In genomic region chr10:11528286-11528685, GRCh38 we compare ENCODE assay signal across 12 cellular contexts.
A peak's percentile ranks its signal among the peaks of the same experiment; 100 is the strongest.
DNase-seq lines count a peak whose midpoint lies in the region; ATAC-seq and TF ChIP-seq lines count a peak whose summit lies in the region.
"Had no signal": no experiment of that assay in that cellular context is flagged by ENCODE, and none has a peak within 500 bp of the region (broad histone marks: within the 10 kb centered on the region; RNA-seq: fewer than 3 reads in every experiment).

No MANE protein-coding gene starts in this region.

- H3K9me2 ChIP-seq in Karpas-422 (replicated peaks; ENCODE audit: insufficient read depth, low read length), result no peaks in the 10 kb centered on the region

- no peak for DNase-seq in DND-41
- no peak for DNase-seq in Karpas-422
- no peak for DNase-seq in coronary artery (ENCODE audit: low spot score)
- DNase-seq in smooth muscle cell (lab: John Stamatoyannopoulos, UW; ENCODE audit: unreplicated experiment), result no peak
- DNase-seq in GM19240 (ENCODE audit: insufficient read length, low spot score), result no peak
- DNase-seq in RPMI8226, result no peak
- no peak for DNase-seq in NCI-H1694 (lab: John Stamatoyannopoulos, UW)
- DNase-seq: effector CD4-positive, alpha-beta T cell; gastrocnemius medialis; islet precursor cell; NCI-H1694 treated with DMSO at 0.1 percent for 48 hours had no signal

- H3K9me3 ChIP-seq in DND-41 (ENCODE audit: insufficient read depth, low read length, severe bottlenecking) (no peaks in the 10 kb centered on the region), Karpas-422 (ENCODE audit: low read length) (no peaks in the 10 kb centered on the region), smooth muscle cell (replicated peaks; ENCODE audit: low read depth) (no peaks in the 10 kb centered on the region)
- H3K9me3 ChIP-seq: gastrocnemius medialis had no signal

- H3K4me2 ChIP-seq in DND-41 (ENCODE audit: insufficient read depth, low read length), result peak overlapping the region; percentile 65
- peak overlapping the region; percentile 49 for H3K4me2 ChIP-seq in Karpas-422 (ENCODE audit: low read depth, low read length, poor library complexity, severe bottlenecking)
- H3K4me2 ChIP-seq in smooth muscle cell, result peak overlapping the region; percentile 51

- no peaks in the 10 kb centered on the region for H3F3A ChIP-seq in smooth muscle cell (ENCODE audit: low read depth)

- H3K27ac ChIP-seq in DND-41 (ENCODE audit: low read length), result peak overlapping the region; percentile 77
- peak overlapping the region; percentile 64 for H3K27ac ChIP-seq in Karpas-422 (ENCODE audit: low read length)
- no peak overlapping the region for H3K27ac ChIP-seq in coronary artery
- no peak overlapping the region for H3K27ac ChIP-seq in smooth muscle cell (ENCODE audit: low read depth)
- H3K27ac ChIP-seq: gastrocnemius medialis had no signal

- peaks cover 9% of the 10 kb centered on the region for H3K79me2 ChIP-seq in DND-41 (ENCODE audit: insufficient read depth, low read length)
- peaks cover 97% of the 10 kb centered on the region for H3K79me2 ChIP-seq in Karpas-422 (ENCODE audit: low read length)
- H3K79me2 ChIP-seq in smooth muscle cell (ENCODE audit: low read depth), result peaks cover 47% of the 10 kb centered on the region

- no peaks in the 10 kb centered on the region for H4K20me1 ChIP-seq in DND-41 (ENCODE audit: insufficient read depth, low read length)
- no peaks in the 10 kb centered on the region for H4K20me1 ChIP-seq in Karpas-422 (ENCODE audit: insufficient read depth, low read depth, low read length)
- peaks cover 35% of the 10 kb centered on the region for H4K20me1 ChIP-seq in smooth muscle cell (ENCODE audit: low read depth)

- H3K27me3 ChIP-seq in DND-41 (ENCODE audit: insufficient read depth, low read length, poor library complexity) (no peaks in the 10 kb centered on the region), Karpas-422 (ENCODE audit: low read length) (no peaks in the 10 kb centered on the region), smooth muscle cell (ENCODE audit: low read depth) (no peaks in the 10 kb centered on the region)
- H3K27me3 ChIP-seq: gastrocnemius medialis had no signal

- H3K4me1 ChIP-seq in DND-41 (ENCODE audit: insufficient read depth, low read length) (peaks cover 23% of the 10 kb centered on the region), Karpas-422 (ENCODE audit: low read length) (peaks cover 86% of the 10 kb centered on the region), smooth muscle cell (ENCODE audit: low read depth) (peaks cover 26% of the 10 kb centered on the region)
- H3K4me1 ChIP-seq: gastrocnemius medialis had no signal

- H2AFZ ChIP-seq in DND-41 (ENCODE audit: low read depth, low read length), result peak overlapping the region; percentile 65; the same call in 1 of the 2 replicates
- H2AFZ ChIP-seq in Karpas-422 (ENCODE audit: low read length), result no peak overlapping the region
- no peak overlapping the region for H2AFZ ChIP-seq in smooth muscle cell (ENCODE audit: low read depth)

- peak overlapping the region in 1 of 2 experiments; percentile 52; a peak in 1 of 4 replicates for H3K4me3 ChIP-seq in DND-41 (ENCODE audit: low read depth in 1 of 2, low read length in 2 of 2)
- H3K4me3 ChIP-seq in Karpas-422 (ENCODE audit: low read length), result no peak overlapping the region
- peak overlapping the region; percentile 48 for H3K4me3 ChIP-seq in coronary artery
- no peak overlapping the region for H3K4me3 ChIP-seq in smooth muscle cell
- H3K4me3 ChIP-seq: gastrocnemius medialis, K562 had no signal

- H3K9ac ChIP-seq in DND-41 (ENCODE audit: low read depth, low read length) (peak overlapping the region; percentile 47), Karpas-422 (ENCODE audit: low read length) (no peak overlapping the region), smooth muscle cell (ENCODE audit: low read depth) (no peak overlapping the region)

- TF ChIP-seq CTCF in DND-41 (IDR thresholded peaks at IDR 0.05; ENCODE audit: borderline replicate concordance, extremely low read depth, low read length, poor library complexity, severe bottlenecking) (no peak), coronary artery (IDR thresholded peaks at IDR 0.05) (no peak), smooth muscle cell (IDR thresholded peaks at IDR 0.05; ENCODE audit: borderline replicate concordance, insufficient read depth, poor library complexity, severe bottlenecking) (no peak)

- WGBS in smooth muscle cell (ENCODE audit: low lambda C conversion rate), result 73% methylated on average over 3 of the region's 3 CpGs

- peak; percentile 73 for ATAC-seq in DND-41 (ENCODE audit: insufficient read depth, low read depth)
- ATAC-seq: gastrocnemius medialis, K562 had no signal

- H3K36me3 ChIP-seq in DND-41 (ENCODE audit: insufficient read depth, low read length) (0 out of 2 replicates have a peak, but pooled peaks cover 9% of the 10 kb centered on the region), Karpas-422 (ENCODE audit: insufficient read depth, low read length) (peaks cover 37% of the 10 kb centered on the region), smooth muscle cell (ENCODE audit: low read depth) (no peaks in the 10 kb centered on the region)
- H3K36me3 ChIP-seq: gastrocnemius medialis had no signal

Comparison
In these comparisons a context has a peak if more than half of its experiments do, and no peak if none do; other contexts are left out.
1. H3K27ac ChIP-seq: peak in DND-41 (single experiment) and Karpas-422 (single experiment); none in coronary artery (0 of 2) and smooth muscle cell (single experiment).
2. Peak in every context shown above with its lines, with median percentiles within 50 percentile points of each other: H3K4me2 ChIP-seq.